31 cellular contexts compared by ENCODE assay signal in genomic region chr5:68068204-68068603, GRCh38.
DNase-seq lines count a peak whose midpoint lies in the region; ATAC-seq lines count a peak whose summit lies in the region.
"Had no signal": no experiment of that assay in that cellular context is flagged by ENCODE, and none has a peak within 500 bp of the region (broad histone marks: within the 10 kb centered on the region; RNA-seq: fewer than 3 reads in every experiment).

No MANE protein-coding gene starts in this region.

- no peak overlapping the region for H4K8ac ChIP-seq in neuronal stem cell (ENCODE audit: low read depth, low read length)

- H3K4ac ChIP-seq in neuronal stem cell (ENCODE audit: low read length), result no peak overlapping the region

- H2BK5ac ChIP-seq in neuronal stem cell (ENCODE audit: low read length), result no peak overlapping the region

- no peak overlapping the region for H3K14ac ChIP-seq in neuronal stem cell (ENCODE audit: low read length)

- H3K79me1 ChIP-seq in neuronal stem cell (ENCODE audit: low read depth, low read length), result no peaks in the 10 kb centered on the region

- H3K4me2 ChIP-seq in neuronal stem cell (ENCODE audit: insufficient read depth, low read length, poor library complexity, severe bottlenecking), result no peak overlapping the region
- H3K4me2 ChIP-seq: A549, BLaER1 had no signal

- no peak overlapping the region for H3K9ac ChIP-seq in neuronal stem cell (ENCODE audit: low read depth, low read length, poor library complexity)
- H3K9ac ChIP-seq: BLaER1 had no signal

- H3K9me3 ChIP-seq in neuronal stem cell (replicated peaks in 1 of 2; ENCODE audit: control insufficient read depth in 2 of 2, insufficient read depth in 1 of 2, low read depth in 1 of 2, low read length in 2 of 2) (peaks cover 0 to 8% of the 10 kb centered on the region in 2 donors), SJCRH30 (replicated peaks) (no peaks in the 10 kb centered on the region)
- H3K9me3 ChIP-seq: A549, uterus had no signal

- H2BK15ac ChIP-seq in neuronal stem cell (ENCODE audit: low read length), result no peak overlapping the region

- no peak for DNase-seq in left ventricle myocardium superior
- DNase-seq in left cardiac atrium, result no peak
- peak; percentile 34 for DNase-seq in epidermal melanocyte (ENCODE audit: insufficient read length, low spot score)
- no peak for DNase-seq in neuronal stem cell (ENCODE audit: low spot score)
- DNase-seq in SJCRH30, result no peak
- DNase-seq in COR-L47 (lab: John Stamatoyannopoulos, UW), result no peak
- no peak for DNase-seq in ureter (ENCODE audit: low spot score)
- DNase-seq: activated gamma-delta T cell; activated naive CD8-positive, alpha-beta T cell treated with anti-CD3 and anti-CD28 coated beads, Interleukin-2, amount 10 ng/mL, durations not matched to agents 7 days and 5 days; activated T-cell treated with anti-CD3 and anti-CD28 coated beads, Interleukin-2, amount 50 U/mL, for 1 hour; caudate nucleus; hippocampal formation; midbrain; MV-4-11; natural killer cell; NCI-H1436 treated with DMSO at 0.1 percent for 48 hours; NCI-H446 treated with DMSO at 0.1 percent for 48 hours; retina; RPMI8226; spleen; stimulated activated CD4-positive, alpha-beta T cell treated with anti-CD3 and anti-CD28 coated beads, Interleukin-4, amount 100 ng/mL, for 1 hour; T-helper 2 cell; uterus had no signal

- H3K4me1 ChIP-seq in neuronal stem cell (ENCODE audit: control insufficient read depth in 2 of 2, insufficient read depth in 1 of 2, low read depth in 1 of 2, low read length in 2 of 2) (peaks cover 0 to 2% of the 10 kb centered on the region in 2 donors), SJCRH30 (no peaks in the 10 kb centered on the region)
- H3K4me1 ChIP-seq: A549, ascending aorta, BLaER1, uterus had no signal

- no peak overlapping the region for H2BK120ac ChIP-seq in neuronal stem cell (ENCODE audit: low read depth, low read length)

- ATAC-seq in left ventricle myocardium superior (peak; percentile 59), left cardiac atrium (no peak), GM19035 (IDR thresholded peaks at IDR 0.05; ENCODE audit: unreplicated experiment) (no peak)
- ATAC-seq: A549, esophagus mucosa, left lobe of liver, natural killer cell had no signal

- no peak overlapping the region for H3K18ac ChIP-seq in neuronal stem cell (ENCODE audit: low read length)

- H2BK12ac ChIP-seq in neuronal stem cell (ENCODE audit: low read length), result no peak overlapping the region

- H3K27me3 ChIP-seq in neuronal stem cell (ENCODE audit: control insufficient read depth in 3 of 3, insufficient read depth in 3 of 3, low read depth in 1 of 3, low read length in 3 of 3) (no peaks in the 10 kb centered on the region), SJCRH30 (no peaks in the 10 kb centered on the region)
- H3K27me3 ChIP-seq: ascending aorta, BLaER1, spleen, uterus had no signal

- H4K91ac ChIP-seq in neuronal stem cell (ENCODE audit: low read depth, low read length, poor library complexity), result no peak overlapping the region

- H3K36me3 ChIP-seq in neuronal stem cell (replicated peaks in 1 of 2; ENCODE audit: control insufficient read depth in 2 of 2, insufficient read depth in 2 of 2, low read length in 2 of 2) (no peaks in the 10 kb centered on the region), SJCRH30 (no peaks in the 10 kb centered on the region)
- H3K36me3 ChIP-seq: ascending aorta, BLaER1, spleen, uterus had no signal

- H3K23ac ChIP-seq in neuronal stem cell (ENCODE audit: low read depth, low read length, poor library complexity), result no peak overlapping the region

- WGBS in neuronal stem cell (ENCODE audit: extremely low coverage in 2 of 2, insufficient read length in 2 of 2, insufficient replicate concordance in 1 of 2), 2 donors, result no CpG with 5 or more reads among the region's 4 CpGs

- H3K4me3 ChIP-seq in neuronal stem cell (ENCODE audit: low read length in 2 of 2), result no peak overlapping the region
- no peak overlapping the region for H3K4me3 ChIP-seq in SJCRH30
- H3K4me3 ChIP-seq: A549, ascending aorta, BLaER1, SK-N-MC, spleen, uterus had no signal

- H2AFZ ChIP-seq in neuronal stem cell (ENCODE audit: low read length), result peak overlapping the region; percentile 19

- no peak overlapping the region for H3K27ac ChIP-seq in neuronal stem cell (replicated peaks; ENCODE audit: low read length)
- no peak overlapping the region for H3K27ac ChIP-seq in SJCRH30
- H3K27ac ChIP-seq: A549, ascending aorta, BLaER1, HL-60, SK-N-MC, uterus had no signal

- intact Hi-C loops in left ventricle myocardium superior (cut with micrococcal nuclease), result no loop called here
- intact Hi-C loops in left cardiac atrium (cut with DNase I), result no loop called here

- H2AK5ac ChIP-seq in neuronal stem cell (ENCODE audit: low read depth, low read length), result no peak overlapping the region
